1 cellular context compared by ENCODE assay signal in the genomic region with DNA sequence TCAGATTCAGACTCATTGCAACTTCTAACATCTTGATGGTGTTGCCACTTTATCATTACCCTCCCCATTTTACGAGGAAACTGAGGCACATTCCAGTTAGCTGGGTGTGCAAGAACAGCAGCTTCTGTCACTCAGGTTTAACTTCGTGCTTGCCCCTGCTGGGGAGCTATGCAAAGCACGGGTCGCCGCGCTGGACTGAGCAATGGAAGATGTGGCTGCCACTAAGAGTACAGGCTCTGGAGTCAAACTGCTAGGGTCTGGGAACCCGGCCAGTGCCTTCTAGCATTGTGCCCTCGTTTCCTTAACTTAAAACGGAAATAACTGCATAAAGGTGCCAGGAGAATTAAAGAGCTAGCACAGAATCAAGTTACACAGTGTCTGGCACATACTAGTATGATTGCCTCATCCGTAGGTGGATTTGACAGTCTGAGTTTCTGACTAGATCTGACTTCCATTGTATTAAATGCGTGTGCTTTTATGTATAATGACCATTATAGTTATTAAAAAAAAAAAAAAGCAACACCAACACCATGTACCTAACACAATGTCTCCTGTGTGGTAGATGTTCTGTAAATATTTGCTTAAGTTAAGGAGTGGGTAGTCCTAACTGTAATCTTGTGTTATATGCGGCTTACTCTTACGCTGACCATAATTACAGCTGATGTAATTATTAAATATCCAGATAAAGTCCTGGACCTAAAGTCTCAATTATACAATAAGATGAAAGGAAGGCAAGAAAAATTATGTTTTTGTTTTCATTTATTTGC.
TF ChIP-seq lines count a peak whose summit lies in the region.

No MANE protein-coding gene starts in this region.

TF ChIP-seq in A549, 52 proteins besides CTCF, POLR2A, EP300 and RAD21 (continued from another document):
- no peak for TF ChIP-seq ELK1 (IDR thresholded peaks at IDR 0.05; ENCODE audit: low read depth, low read length)
- no peak for TF ChIP-seq RARB (CRISPR knock-in tag; IDR thresholded peaks at IDR 0.05)
- TF ChIP-seq NFE2L2 (conservative IDR thresholded peaks at IDR 0.05; ENCODE audit: low read length): no peak
- no peak for TF ChIP-seq SMC3 (IDR thresholded peaks at IDR 0.05)
- TF ChIP-seq, protein P1, sequence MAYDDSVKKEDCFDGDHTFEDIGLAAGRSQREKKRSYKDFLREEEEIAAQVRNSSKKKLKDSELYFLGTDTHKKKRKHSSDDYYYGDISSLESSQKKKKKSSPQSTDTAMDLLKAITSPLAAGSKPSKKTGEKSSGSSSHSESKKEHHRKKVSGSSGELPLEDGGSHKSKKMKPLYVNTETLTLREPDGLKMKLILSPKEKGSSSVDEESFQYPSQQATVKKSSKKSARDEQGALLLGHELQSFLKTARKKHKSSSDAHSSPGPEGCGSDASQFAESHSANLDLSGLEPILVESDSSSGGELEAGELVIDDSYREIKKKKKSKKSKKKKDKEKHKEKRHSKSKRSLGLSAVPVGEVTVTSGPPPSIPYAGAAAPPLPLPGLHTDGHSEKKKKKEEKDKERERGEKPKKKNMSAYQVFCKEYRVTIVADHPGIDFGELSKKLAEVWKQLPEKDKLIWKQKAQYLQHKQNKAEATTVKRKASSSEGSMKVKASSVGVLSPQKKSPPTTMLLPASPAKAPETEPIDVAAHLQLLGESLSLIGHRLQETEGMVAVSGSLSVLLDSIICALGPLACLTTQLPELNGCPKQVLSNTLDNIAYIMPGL (CRISPR knock-in tag; IDR thresholded peaks at IDR 0.05; ENCODE audit: borderline replicate concordance): no peak
- TF ChIP-seq RNF2 (IDR thresholded peaks at IDR 0.05; ENCODE audit: borderline replicate concordance, low read depth): no peak; the same call in 1 of the 2 replicates
- no peak for TF ChIP-seq KDM1A (IDR thresholded peaks at IDR 0.05; ENCODE audit: low read depth)
- TF ChIP-seq KDM5A (IDR thresholded peaks at IDR 0.05): no peak
- no peak for TF ChIP-seq MAFK (IDR thresholded peaks at IDR 0.05; ENCODE audit: partially characterized antibody)
- TF ChIP-seq, protein P2, sequence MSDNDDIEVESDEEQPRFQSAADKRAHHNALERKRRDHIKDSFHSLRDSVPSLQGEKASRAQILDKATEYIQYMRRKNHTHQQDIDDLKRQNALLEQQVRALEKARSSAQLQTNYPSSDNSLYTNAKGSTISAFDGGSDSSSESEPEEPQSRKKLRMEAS (IDR thresholded peaks at IDR 0.05): no peak
- no peak for TF ChIP-seq HEYL (CRISPR knock-in tag; IDR thresholded peaks at IDR 0.05)
- no peak for TF ChIP-seq PHF8 (IDR thresholded peaks at IDR 0.05; ENCODE audit: borderline replicate concordance, low read depth)
- TF ChIP-seq EHMT2 (IDR thresholded peaks at IDR 0.05; ENCODE audit: low read depth): no peak
TF ChIP-seq in A549: peak in this region for 0.
